ENCODE assay signal across 19 cellular contexts in genomic region chr10:97005349-97005748, GRCh38.
DNase-seq lines count a peak whose midpoint lies in the region; ATAC-seq and TF ChIP-seq lines count a peak whose summit lies in the region.
"Had no signal": no experiment of that assay in that cellular context is flagged by ENCODE, and none has a peak within 500 bp of the region (broad histone marks: within the 10 kb centered on the region; RNA-seq: fewer than 3 reads in every experiment).

No MANE protein-coding gene starts in this region.

- H3K4me1 Mint-ChIP-seq in activated naive CD8-positive, alpha-beta T cell (ENCODE audit: low read depth): no peaks in the 10 kb centered on the region
- no peaks in the 10 kb centered on the region for H3K4me1 Mint-ChIP-seq in activated naive CD8-positive, alpha-beta T cell treated with anti-CD3 and anti-CD28 coated beads for 36 hours
- H3K4me1 Mint-ChIP-seq: CD14-positive monocyte; CD4-positive, alpha-beta memory T cell; IgD-negative memory B cell had no signal

- peaks cover 5% of the 10 kb centered on the region for H3K27me3 Mint-ChIP-seq in activated naive CD8-positive, alpha-beta T cell
- H3K27me3 Mint-ChIP-seq in activated naive CD8-positive, alpha-beta T cell treated with anti-CD3 and anti-CD28 coated beads for 36 hours: peaks cover 4% of the 10 kb centered on the region
- H3K27me3 Mint-ChIP-seq: IgD-negative memory B cell had no signal

- H3K27me3 ChIP-seq in Panc1 (ENCODE audit: control insufficient read depth, insufficient read depth, low read length): no peaks in the 10 kb centered on the region; the same call in 1 of the 2 replicates
- H3K27me3 ChIP-seq: BLaER1 had no signal

- no peak overlapping the region for H3K27ac ChIP-seq in Panc1 (ENCODE audit: low read length)
- H3K27ac ChIP-seq: 22Rv1, BLaER1, HL-60 had no signal

- peaks cover 8% of the 10 kb centered on the region; the same call in 1 of the 2 replicates for H3K9me3 ChIP-seq in Panc1 (ENCODE audit: control insufficient read depth, insufficient read depth, low read depth, low read length)
- H3K9me3 ChIP-seq: HAP-1 had no signal

- no peak overlapping the region for H3K4me3 ChIP-seq in Panc1 (ENCODE audit: low read depth in 2 of 2, low read length in 2 of 2)
- H3K4me3 ChIP-seq: BLaER1, HAP-1 had no signal

- TF ChIP-seq CTCF in Panc1 (IDR thresholded peaks at IDR 0.05): no peak

- intact Hi-C loops in Panc1 (cut with micrococcal nuclease; ENCODE audit: unreplicated experiment): no loop called here

- DNase-seq in activated naive CD8-positive, alpha-beta T cell treated with anti-CD3 and anti-CD28 coated beads for 36 hours: no peak
- no peak for DNase-seq in Panc1 (ENCODE audit: low read depth, low spot score)
- DNase-seq in islet precursor cell: peak; percentile 27
- DNase-seq in NCI-H2081 treated with DMSO at 0.1 percent for 48 hours (lab: John Stamatoyannopoulos, UW): no peak
- DNase-seq in activated gamma-delta T cell (lab: John Stamatoyannopoulos, UW): no peak
- no peak for DNase-seq in MV-4-11 (lab: John Stamatoyannopoulos, UW)
- DNase-seq: CD4-positive, alpha-beta memory T cell; DMS153; DMS79; GDM1; GOT3 had no signal

- CTCF ChIA-PET in Panc1 (lab: Charles Lee): interaction anchor here (0.5 kb wide), 1 partner anchor 364 kb away, joined by 4 read pairs; no protein-coding TSS in a partner anchor

- peaks cover 15% of the 10 kb centered on the region for H3K9me3 Mint-ChIP-seq in activated naive CD8-positive, alpha-beta T cell (ENCODE audit: low read depth)
- peaks cover 18% of the 10 kb centered on the region for H3K9me3 Mint-ChIP-seq in activated naive CD8-positive, alpha-beta T cell treated with anti-CD3 and anti-CD28 coated beads for 36 hours

- in situ Hi-C loops in Panc1 (cut with HindIII; ENCODE audit: low pct_unique_long_range_greater_than_20kb, low sequenced_read_pairs): no loop called here

- H3K36me3 Mint-ChIP-seq in activated naive CD8-positive, alpha-beta T cell: peaks cover 11% of the 10 kb centered on the region
- H3K36me3 Mint-ChIP-seq in activated naive CD8-positive, alpha-beta T cell treated with anti-CD3 and anti-CD28 coated beads for 36 hours: peaks cover 12% of the 10 kb centered on the region
- H3K36me3 Mint-ChIP-seq: CD14-positive monocyte had no signal

- no peak overlapping the region for H3K27ac Mint-ChIP-seq in activated naive CD8-positive, alpha-beta T cell
- no peak overlapping the region for H3K27ac Mint-ChIP-seq in activated naive CD8-positive, alpha-beta T cell treated with anti-CD3 and anti-CD28 coated beads for 36 hours
- H3K27ac Mint-ChIP-seq: CD14-positive monocyte, IgD-negative memory B cell had no signal

- BruUV-seq in Panc1 (replicated peaks; lab: Mats Ljungman, UMichigan): no TSS peak

- H3K4me1 ChIP-seq in Panc1 (ENCODE audit: control insufficient read depth, insufficient read depth, low read length): no peaks in the 10 kb centered on the region
- H3K4me1 ChIP-seq: BLaER1, HAP-1 had no signal

- POLR2A ChIA-PET in Panc1 (lab: Charles Lee): no interaction called here

- no peaks in the 10 kb centered on the region for H3K36me3 ChIP-seq in Panc1 (ENCODE audit: control insufficient read depth, insufficient read depth, low read length)
- H3K36me3 ChIP-seq: BLaER1, HAP-1 had no signal

- H3K4me3 Mint-ChIP-seq in activated naive CD8-positive, alpha-beta T cell: peak overlapping the region; percentile 21
- no peak overlapping the region for H3K4me3 Mint-ChIP-seq in activated naive CD8-positive, alpha-beta T cell treated with anti-CD3 and anti-CD28 coated beads for 36 hours
- H3K4me3 Mint-ChIP-seq: CD14-positive monocyte had no signal

- 0 out of 2 replicates have a peak, but pooled peaks have one; percentile 4 for ATAC-seq in Panc1
- no peak for ATAC-seq in HG03469 (IDR thresholded peaks at IDR 0.05; ENCODE audit: unreplicated experiment)
